In the genomic region with DNA sequence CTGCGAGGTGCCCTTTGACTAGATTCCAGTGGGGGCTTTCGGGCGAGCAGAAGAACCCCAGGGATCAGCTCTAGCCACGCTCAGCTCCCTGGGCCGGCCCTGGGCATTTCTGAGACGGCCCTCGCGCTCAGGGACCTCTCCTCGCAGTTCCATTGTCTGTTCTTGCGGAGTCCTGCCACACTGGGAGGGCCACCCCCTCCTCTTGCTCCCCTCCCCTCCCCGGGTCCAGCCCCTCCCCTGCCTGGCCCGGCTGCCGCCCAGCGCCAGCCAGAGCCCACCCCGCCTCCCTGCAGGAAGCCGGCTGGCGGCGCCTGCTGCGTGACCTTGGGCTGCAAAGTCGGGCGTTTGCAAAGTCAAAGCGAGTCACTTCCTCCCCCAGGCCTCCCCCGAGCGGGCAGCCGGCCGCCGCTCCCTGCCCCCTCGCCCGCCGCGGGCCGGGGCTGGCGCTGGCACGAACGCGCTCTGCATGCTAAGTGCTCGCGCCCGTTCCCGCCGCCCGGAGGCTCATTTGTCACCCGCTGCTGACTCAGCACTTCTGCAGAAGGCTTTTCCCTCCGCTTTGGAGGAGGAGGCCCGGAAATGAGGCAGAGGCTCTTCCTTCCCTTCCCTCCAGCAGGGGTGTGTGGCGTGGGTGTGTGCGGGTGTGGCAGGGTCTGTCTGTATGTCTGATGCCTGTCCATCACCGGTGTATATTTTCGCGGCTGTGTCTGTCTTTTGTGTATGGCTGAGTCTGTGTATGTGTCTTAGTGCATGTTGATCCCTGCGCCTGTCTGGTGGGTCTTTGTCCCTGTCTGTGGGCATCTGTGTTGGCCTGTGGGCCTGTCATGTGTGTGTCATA, we compare ENCODE assay signal across 7 cellular contexts.
DNase-seq lines count a peak whose midpoint lies in the region; ATAC-seq and TF ChIP-seq lines count a peak whose summit lies in the region.

No MANE protein-coding gene starts in this region.

- H3K4me3 ChIP-seq in choroid plexus epithelial cell (ENCODE audit: low read depth, low read length), result peak overlapping the region; percentile 48

- ATAC-seq in GM18867 (IDR thresholded peaks at IDR 0.05; ENCODE audit: unreplicated experiment) (peak; percentile 39), HG03378 (IDR thresholded peaks at IDR 0.05; ENCODE audit: unreplicated experiment) (peak; percentile 30), left colon (peak; percentile 82)

- DNase-seq in NCI-H524 (lab: John Stamatoyannopoulos, UW), result peak; percentile 95 to 96
- peak; percentile 94 to 95 for DNase-seq in activated CD4-positive, alpha-beta T cell treated with anti-CD3 and anti-CD28 coated beads for 4 hours
- DNase-seq in choroid plexus epithelial cell (ENCODE audit: low read depth), result peak; percentile 77
- DNase-seq in left colon, result peak; percentile 92 to 95
- DNase-seq in stimulated activated CD4-positive, alpha-beta T cell treated with anti-CD3 and anti-CD28 coated beads, Interleukin-1b, Interleukin-23, amount 100 ng/mL, for 24 hours (ENCODE audit: low read depth in 4 of 4, low spot score in 1 of 4), result peak; percentile 62 to 88 (median 74)

- TF ChIP-seq CTCF in choroid plexus epithelial cell (conservative IDR thresholded peaks at IDR 0.05; ENCODE audit: low read depth, low read length), result no peak

- intact Hi-C loops in left colon (cut with DNase I, micrococcal nuclease), result loop anchor here in 1 of 2 donors (5.0 kb wide), 2 partner anchors 66 to 86 kb away; no protein-coding TSS in a partner anchor

Comparison
In these comparisons a context has a peak if more than half of its experiments do, and no peak if none do; other contexts are left out.
1. Peak in every context shown above with its lines: DNase-seq, ATAC-seq and H3K4me3 ChIP-seq.
2. ATAC-seq: peak in every context shown above with its lines; median percentile 82 in left colon; 39 in GM18867; 30 in HG03378.